1 cellular context compared by ENCODE assay signal in genomic region chr13:48532473-48533206, GRCh38.
TF ChIP-seq lines count a peak whose summit lies in the region.

RCBTB2 (minus strand) TSS chr13:48533080; CDS start chr13:48521939, 11,141 bp downstream.

TF ChIP-seq in HepG2, 621 proteins besides CTCF, POLR2A, EP300 and RAD21 (continued from another document and continues in another):
- TF ChIP-seq ZEB1 (IDR thresholded peaks at IDR 0.05; ENCODE audit: insufficient replicate concordance, low read depth) (no peak), GMEB2 (CRISPR knock-in tag; IDR thresholded peaks at IDR 0.05; ENCODE audit: low read depth) (no peak), ZNF20 (CRISPR knock-in tag; IDR thresholded peaks at IDR 0.05) (no peak), NR2C2 (CRISPR knock-in tag; IDR thresholded peaks at IDR 0.05; ENCODE audit: borderline replicate concordance) (no peak; the same call in 1 of the 2 replicates), MEIS1 (CRISPR knock-in tag; IDR thresholded peaks at IDR 0.05; ENCODE audit: borderline replicate concordance) (no peak; the same call in 1 of the 2 replicates), ZFX (CRISPR knock-in tag; IDR thresholded peaks at IDR 0.05; ENCODE audit: low read depth) (peak; percentile 99), HBP1 (CRISPR knock-in tag; IDR thresholded peaks at IDR 0.05; ENCODE audit: low read depth) (peak; percentile 36; the same call in 1 of the 2 replicates), MBNL3 (CRISPR knock-in tag; conservative IDR thresholded peaks at IDR 0.05) (no peak), SETDB1 (CRISPR knock-in tag; IDR thresholded peaks at IDR 0.05; ENCODE audit: borderline replicate concordance) (no peak), FOXJ3 (CRISPR knock-in tag; IDR thresholded peaks at IDR 0.05; ENCODE audit: borderline replicate concordance) (0 out of 2 replicates have a peak, but pooled peaks have one; percentile 20), U2AF2 (IDR thresholded peaks at IDR 0.05; ENCODE audit: low read depth, low read length) (no peak), ZNF142 (CRISPR knock-in tag; IDR thresholded peaks at IDR 0.05) (peak; percentile 81; the same call in 1 of the 2 replicates), ZNF7 (CRISPR knock-in tag; IDR thresholded peaks at IDR 0.05) (no peak), SNAPC4 (CRISPR knock-in tag; IDR thresholded peaks at IDR 0.05) (peak; percentile 38; the same call in 1 of the 2 replicates), ZNF570 (CRISPR knock-in tag; IDR thresholded peaks at IDR 0.05; ENCODE audit: borderline replicate concordance) (no peak), ZNF253 (CRISPR knock-in tag; IDR thresholded peaks at IDR 0.05; ENCODE audit: borderline replicate concordance) (no peak), ARHGAP35 (CRISPR knock-in tag; IDR thresholded peaks at IDR 0.05; ENCODE audit: borderline replicate concordance) (no peak; the same call in 1 of the 2 replicates), ONECUT2 (CRISPR knock-in tag; IDR thresholded peaks at IDR 0.05) (no peak), ZBTB25 (CRISPR knock-in tag; IDR thresholded peaks at IDR 0.05) (peak; percentile 68), STAT5B (CRISPR knock-in tag; IDR thresholded peaks at IDR 0.05) (peak; percentile 38; the same call in 1 of the 2 replicates), ZNF317 (CRISPR knock-in tag; IDR thresholded peaks at IDR 0.05) (peak; percentile 74; the same call in 1 of the 2 replicates), ZNF512 (CRISPR knock-in tag; IDR thresholded peaks at IDR 0.05) (no peak), TFDP1 (CRISPR knock-in tag; IDR thresholded peaks at IDR 0.05; ENCODE audit: borderline replicate concordance) (peak; percentile 96), RCOR2 (CRISPR knock-in tag; IDR thresholded peaks at IDR 0.05) (no peak), TEAD3 (CRISPR knock-in tag; optimal IDR thresholded peaks at IDR 0.05; ENCODE audit: borderline replicate concordance) (no peak), FOSL2 (CRISPR knock-in tag; IDR thresholded peaks at IDR 0.05) (no peak), MAF1 (CRISPR knock-in tag; IDR thresholded peaks at IDR 0.05; ENCODE audit: borderline replicate concordance) (no peak), PBX2 (CRISPR knock-in tag; IDR thresholded peaks at IDR 0.05) (no peak), ZFP36 (IDR thresholded peaks at IDR 0.05; ENCODE audit: borderline replicate concordance, low read depth, low read length, partially characterized antibody) (no peak), ZNF747 (CRISPR knock-in tag; IDR thresholded peaks at IDR 0.05; ENCODE audit: borderline replicate concordance) (peak; percentile 82; the same call in 1 of the 2 replicates), ZNF891 (CRISPR knock-in tag; IDR thresholded peaks at IDR 0.05) (peak; percentile 68; the same call in 1 of the 2 replicates), ZNF670 (CRISPR knock-in tag; IDR thresholded peaks at IDR 0.05; ENCODE audit: borderline replicate concordance) (0 out of 2 replicates have a peak, but pooled peaks have one; percentile 19), KLF16 (CRISPR knock-in tag; IDR thresholded peaks at IDR 0.05) (peak in 1 of 2 experiments; percentile 23; a peak in 1 of 4 replicates), HIC2 (CRISPR knock-in tag; IDR thresholded peaks at IDR 0.05; ENCODE audit: low read depth) (peak; percentile 42; the same call in 1 of the 2 replicates), ATF7-NPFF (CRISPR knock-in tag; IDR thresholded peaks at IDR 0.05; ENCODE audit: low read depth) (peak; percentile 82)
